14 cellular contexts compared by ENCODE assay signal in genomic region chr5:76874088-76874581, GRCh38. TPM values are rescaled to one million over a fixed set of nuclear protein-coding genes. Genes with fewer than 3 reads are reported as not detected.
DNase-seq lines count a peak whose midpoint lies in the region; ATAC-seq, FAIRE-seq and TF ChIP-seq lines count a peak whose summit lies in the region.
"Had no signal": no experiment of that assay in that cellular context is flagged by ENCODE, and none has a peak within 500 bp of the region (broad histone marks: within the 10 kb centered on the region; RNA-seq: fewer than 3 reads in every experiment).

No MANE protein-coding gene starts in this region.

- no peak overlapping the region for H2BK120ac ChIP-seq in H9 (ENCODE audit: low read depth, low read length, poor library complexity, severe bottlenecking)

- peak overlapping the region in 4 of 7 donors; percentile 12 to 61 (median 34) for H3K27ac Mint-ChIP-seq in CD14-positive monocyte
- H3K27ac Mint-ChIP-seq in H9, result 0 out of 7 replicates have a peak overlapping the region, but pooled peaks of 1 of the 3 experiments have one; percentile 2
- H3K27ac Mint-ChIP-seq: stimulated activated naive CD8-positive, alpha-beta T cell treated with anti-CD3 and anti-CD28 coated beads, Interleukin-15, Interleukin-2, amounts not matched to agents 100 ng/mL and 50 ng/mL, for 24 hours had no signal

- ATAC-seq in GM12878 (peak; percentile 89), GM21423 (IDR thresholded peaks at IDR 0.05; ENCODE audit: unreplicated experiment) (no peak), GM19351 (IDR thresholded peaks at IDR 0.05; ENCODE audit: unreplicated experiment) (no peak), left lung (no peak)

- no peaks in the 10 kb centered on the region for H3K23me2 ChIP-seq in H9 (ENCODE audit: insufficient read length, low read depth, low read length, poor library complexity, severe bottlenecking)

- H2BK5ac ChIP-seq in H9 (ENCODE audit: insufficient read length, low read length), result no peak overlapping the region

- H3K79me2 ChIP-seq in H9 (ENCODE audit: insufficient read depth, low read length) (no peaks in the 10 kb centered on the region), GM12878 (ENCODE audit: control insufficient read depth, insufficient read depth, low read length) (no peaks in the 10 kb centered on the region)

- H3K4me1 Mint-ChIP-seq in CD14-positive monocyte, result peaks cover 20% of the 10 kb centered on the region
- H3K4me1 Mint-ChIP-seq in H9, result peaks cover 35 to 42% of the 10 kb centered on the region in 2 experiments

- CTCF ChIA-PET in GM12878 (lab: Yijun Ruan, JAX), result interaction anchor here (1.1 to 2.2 kb wide), 2 partner anchors 22 to 142 kb away, joined by 3 to 11 read pairs; no protein-coding TSS in a partner anchor

- no peak overlapping the region for H3T11ph ChIP-seq in H9 (ENCODE audit: low read length)

- H3K4me1 ChIP-seq in H9 (ENCODE audit: insufficient read depth, low read length), result peaks cover 3% of the 10 kb centered on the region; the same call in 1 of the 2 replicates
- H3K4me1 ChIP-seq in GM12878 (ENCODE audit: control insufficient read depth, insufficient read depth, low read length), result peaks cover 11% of the 10 kb centered on the region; the same call in 1 of the 2 replicates
- no peaks in the 10 kb centered on the region for H3K4me1 ChIP-seq in left lung

- H3K9ac ChIP-seq in H9 (ENCODE audit: extremely low read depth, insufficient read length, low read length) (no peak overlapping the region), GM12878 (ENCODE audit: control insufficient read depth, insufficient read depth, low read length) (no peak overlapping the region; the same call in 1 of the 2 replicates)

- no peak overlapping the region for H3K56ac ChIP-seq in H9 (ENCODE audit: insufficient read length, low read depth, low read length)

- H3K4me3 Mint-ChIP-seq in CD14-positive monocyte (no peak overlapping the region), H9 (no peak overlapping the region; a peak in 1 of 5 replicates)
- H3K4me3 Mint-ChIP-seq: stimulated activated naive CD8-positive, alpha-beta T cell treated with anti-CD3 and anti-CD28 coated beads, Interleukin-15, Interleukin-2, amounts not matched to agents 100 ng/mL and 50 ng/mL, for 24 hours had no signal

- H4K5ac ChIP-seq in H9 (ENCODE audit: insufficient read length, low read depth, low read length), result no peak overlapping the region

- H3K4me2 ChIP-seq in H9 (ENCODE audit: insufficient read depth, insufficient read length, low read length) (peak overlapping the region; percentile 9), GM12878 (ENCODE audit: control insufficient read depth, insufficient read depth) (peak overlapping the region; percentile 28)

- no peak overlapping the region for H2BK15ac ChIP-seq in H9 (ENCODE audit: low read depth, low read length)

- H3K27ac ChIP-seq in H9 (ENCODE audit: insufficient read length, low read depth, low read length), result no peak overlapping the region
- H3K27ac ChIP-seq in GM12878 (ENCODE audit: control insufficient read depth, insufficient read depth), result peak overlapping the region; percentile 30; the same call in 1 of the 2 replicates
- H3K27ac ChIP-seq in left lung, result no peak overlapping the region
- H3K27ac ChIP-seq: SK-N-MC had no signal

- H3K4me3 ChIP-seq in GM12878, result no peak overlapping the region; the same call in 1 of the 2 replicates
- no peak overlapping the region for H3K4me3 ChIP-seq in left lung
- H3K4me3 ChIP-seq: SK-N-MC had no signal

- RAD21 ChIA-PET in GM12878 (lab: Charles Lee; ENCODE audit: unreplicated experiment), result interaction anchor here (1.0 kb wide), 1 partner anchor 9 kb away, joined by 3 read pairs; no protein-coding TSS in a partner anchor

- TF ChIP-seq CTCF in CD14-positive monocyte (IDR thresholded peaks at IDR 0.05) (no peak), H9 (conservative IDR thresholded peaks at IDR 0.05) (no peak), GM12878 (IDR thresholded peaks at IDR 0.05 in 2 of 3, conservative IDR thresholded peaks at IDR 0.05 in 1 of 3; ENCODE audit: control insufficient read depth in 2 of 3, extremely low read depth in 1 of 3, insufficient read depth in 1 of 3, low read depth in 3 of 3, low read length in 3 of 3) (no peak), left lung (IDR thresholded peaks at IDR 0.05) (no peak)

- H3K36me3 Mint-ChIP-seq in CD14-positive monocyte, result peaks cover 35 to 46% of the 10 kb centered on the region in 2 donors
- no peaks in the 10 kb centered on the region for H3K36me3 Mint-ChIP-seq in H9 (ENCODE audit: insufficient read depth in 1 of 3, low read depth in 3 of 3)

- no peak overlapping the region for H4K91ac ChIP-seq in H9 (ENCODE audit: insufficient read length, low read depth, low read length)

- peak; percentile 81 for FAIRE-seq in GM12878 (lab: Jason Lieb, UNC)
- FAIRE-seq: bronchial epithelial cell had no signal

- TF ChIP-seq POLR2A in GM12878 (IDR thresholded peaks at IDR 0.05; ENCODE audit: low read depth, low read length), result no peak

- in situ Hi-C loops in GM12878 (cut with MboI), result loop anchor here (5.0 kb wide), 1 partner anchor 203 kb away; no protein-coding TSS in a partner anchor

- no peaks in the 10 kb centered on the region for H3K79me1 ChIP-seq in H9 (ENCODE audit: insufficient read depth, low read depth, low read length, poor library complexity, severe bottlenecking)

- no peak overlapping the region for H4K8ac ChIP-seq in H9 (replicated peaks; ENCODE audit: insufficient read length, low read depth, low read length)

- H3K9me3 ChIP-seq in H9 (ENCODE audit: control insufficient read depth, low read depth, low read length), result no peaks in the 10 kb centered on the region
- H3K9me3 ChIP-seq in GM12878 (replicated peaks; ENCODE audit: control insufficient read depth, insufficient read depth, low read length), result no peaks in the 10 kb centered on the region
- no peaks in the 10 kb centered on the region for H3K9me3 ChIP-seq in left lung
- H3K9me3 ChIP-seq: spleen had no signal

- H4K20me1 ChIP-seq in H9 (ENCODE audit: control insufficient read depth, insufficient read depth, insufficient read length), result no peaks in the 10 kb centered on the region
- H4K20me1 ChIP-seq in GM12878 (ENCODE audit: control insufficient read depth, insufficient read depth), result no peaks in the 10 kb centered on the region

- no peak overlapping the region for H2BK12ac ChIP-seq in H9 (ENCODE audit: insufficient read length, low read depth, low read length)

- intact Hi-C loops in CD14-positive monocyte (cut with micrococcal nuclease), result no loop called here
- intact Hi-C loops in GM12878 (cut with micrococcal nuclease; ENCODE audit: unreplicated experiment), result loop anchor here (10.0 kb wide), 1 partner anchor 621 kb away; the partner anchor contains the start of gene WDR41
- intact Hi-C loops in left lung (cut with DNase I), result no loop called here

- H3K27me3 ChIP-seq in H9 (ENCODE audit: insufficient read depth, low read length) (no peaks in the 10 kb centered on the region), GM12878 (replicated peaks in 1 of 2; ENCODE audit: control insufficient read depth in 2 of 2, insufficient read depth in 2 of 2, low read length in 1 of 2) (no peaks in the 10 kb centered on the region), left lung (no peaks in the 10 kb centered on the region)
- H3K27me3 ChIP-seq: spleen had no signal

- H3K36me3 ChIP-seq in GM12878 (ENCODE audit: control insufficient read depth in 2 of 2, insufficient read depth in 2 of 2, low read length in 1 of 2) (no peaks in the 10 kb centered on the region), left lung (no peaks in the 10 kb centered on the region)
- H3K36me3 ChIP-seq: spleen had no signal

- H2BK20ac ChIP-seq in H9 (ENCODE audit: low read depth, low read length, poor library complexity, severe bottlenecking), result no peak overlapping the region

- DNase-seq in CD14-positive monocyte (ENCODE audit: low spot score) (no peak), H9 (no peak), NCI-H2107 (lab: John Stamatoyannopoulos, UW) (peak; percentile 6), GM12878 (ENCODE audit: low read depth, low spot score) (peak; percentile 39), SIG-M5 treated with dmso at 0.1 percent for 504 hours (lab: John Stamatoyannopoulos, UW; ENCODE audit: unreplicated experiment) (no peak), left lung (no peak)
- DNase-seq: activated CD8-positive, alpha-beta memory T cell treated with anti-CD3 and anti-CD28 coated beads, Interleukin-2, amount 50 U/mL, for 4 hours; spleen had no signal

- no peak for TF ChIP-seq RAD21 in GM12878 (IDR thresholded peaks at IDR 0.05; ENCODE audit: insufficient read depth, low read depth, low read length)

- peak overlapping the region; percentile 65 for H2AFZ ChIP-seq in H9 (ENCODE audit: low read length)
- H2AFZ ChIP-seq in GM12878 (ENCODE audit: control insufficient read depth, low read depth, low read length), result peak overlapping the region; percentile 33

- no TSS peak for BruUV-seq in GM12878 (replicated peaks; lab: Mats Ljungman, UMichigan)

- no peak overlapping the region for H3K14ac ChIP-seq in H9 (ENCODE audit: insufficient read depth, low read length)

- POLR2A ChIA-PET in GM12878 (lab: Charles Lee), result no interaction called here

- no peaks in the 10 kb centered on the region for H3K27me3 Mint-ChIP-seq in CD14-positive monocyte (ENCODE audit: low read depth in 3 of 3)
- no peaks in the 10 kb centered on the region for H3K27me3 Mint-ChIP-seq in H9 (ENCODE audit: low read depth)
- H3K27me3 Mint-ChIP-seq: stimulated activated naive CD8-positive, alpha-beta T cell treated with anti-CD3 and anti-CD28 coated beads, Interleukin-15, Interleukin-2, amounts not matched to agents 100 ng/mL and 50 ng/mL, for 24 hours had no signal

- no peak overlapping the region for H3K18ac ChIP-seq in H9 (ENCODE audit: insufficient read length, low read depth, low read length)

- peak in 1 of 2 experiments; percentile 64; a peak in 1 of 4 replicates for TF ChIP-seq EP300 in GM12878 (IDR thresholded peaks at IDR 0.05; ENCODE audit: borderline replicate concordance in 1 of 2, control insufficient read depth in 1 of 2, low read depth in 2 of 2, low read length in 2 of 2)

- no peak overlapping the region for H2AK5ac ChIP-seq in H9 (ENCODE audit: insufficient read length, low read length)

- H3K9me3 Mint-ChIP-seq in CD14-positive monocyte (peaks cover 0 to 2% (median 0%) of the 10 kb centered on the region in 7 donors), H9 (no peaks in the 10 kb centered on the region)
- H3K9me3 Mint-ChIP-seq: stimulated activated naive CD8-positive, alpha-beta T cell treated with anti-CD3 and anti-CD28 coated beads, Interleukin-15, Interleukin-2, amounts not matched to agents 100 ng/mL and 50 ng/mL, for 24 hours had no signal

- H3K23ac ChIP-seq in H9 (ENCODE audit: insufficient read length, low read depth, low read length), result no peak overlapping the region

- no peak overlapping the region for H3K4ac ChIP-seq in H9 (ENCODE audit: low read depth, low read length)

- SMC1A ChIA-PET in GM12878 (lab: Charles Lee; ENCODE audit: uncharacterized antibody, unreplicated experiment), result interaction anchor here (1.0 to 2.9 kb wide), 3 partner anchors 15 to 143 kb away, joined by 3 to 9 read pairs (median 4); no protein-coding TSS in a partner anchor

- no CpG with 5 or more reads among the region's 3 CpGs for WGBS in H9 (ENCODE audit: extremely low coverage, insufficient read length, low lambda C conversion rate)
- WGBS in GM12878 (ENCODE audit: insufficient coverage, insufficient replicate concordance, low lambda C conversion rate, missing lambda C conversion rate), result 31% methylated on average over 3 of the region's 3 CpGs

RNA-seq across cellular contexts. Expression of gene S100Z, which starts 24.3 kb away (rescaled TPM):
- polyA plus RNA-seq in CD14-positive monocyte, result 10 to 100 TPM; 13.4 to 21.2 TPM
- total RNA-seq in H9 (2021), result not detected in 2 replicates
- total RNA-seq in GM12878 (2013; cell fraction: nucleolus; rRNA removed), result 4.2 and 5.4 TPM in 2 replicates
- 0.33 TPM in 1 of 2 replicates, not detected in the other for total RNA-seq in GM12878 (2014; rRNA removed)
- total RNA-seq in GM12878 (2014; rRNA removed; fragmentation: Illumina TruSeq; extraction: Trizol), result 0.13 and 0.23 TPM in 2 replicates
- total RNA-seq in GM12878 (2021), result 0.44 TPM in 1 of 2 replicates, not detected in the other
- 0.22 TPM for polyA plus RNA-seq in GM12878 (2011; ENCODE audit: low read depth)
- 0.18 and 0.40 TPM in 2 replicates for polyA plus RNA-seq in GM12878 (2011; rRNA removed)
- not detected in 2 replicates for polyA plus RNA-seq in GM12878 (2011; cell fraction: cytosol; rRNA removed)
- polyA plus RNA-seq in GM12878 (2011; cell fraction: nucleus; rRNA removed), result 0.13 TPM in 1 of 2 replicates, not detected in the other
- polyA plus RNA-seq in GM12878 (2012), result not detected in 2 replicates
- polyA plus RNA-seq in GM12878 (2014; fragmentation: Illumina TruSeq; extraction: Trizol), result 0.18 TPM in 1 of 2 replicates, not detected in the other
- under 1 TPM; 0.42 to 0.48 TPM for polyA plus RNA-seq in GM12878 (2014; fragmentation: Nextera tagmentation; extraction: Ambion mirVana)
- polyA plus RNA-seq in GM12878 (2014; rRNA removed), result 0.51 TPM in 1 of 2 replicates, not detected in the other
- under 1 TPM in 1 of 2 experiments, not detected in 1; 0.12 TPM for polyA plus RNA-seq in GM12878 (2016; fragmentation: Nextera tagmentation; extraction: Ambion mirVana)
- not detected in 2 replicates for polyA minus RNA-seq in GM12878 (2011; rRNA and poly(A)+ RNA removed)
- not detected in 2 replicates for polyA minus RNA-seq in GM12878 (2011; cell fraction: cytosol; rRNA and poly(A)+ RNA removed)
- polyA minus RNA-seq in GM12878 (2011; cell fraction: nucleus; rRNA and poly(A)+ RNA removed), result not detected in 2 replicates
- under 1 TPM; 0.52 to 0.60 TPM for total RNA-seq in left lung
- total RNA-seq: bronchial epithelial cell had no signal
- polyA plus RNA-seq: BJ had no signal

RNA-seq across cellular contexts. Expression of gene F2RL1, which starts 55.3 kb away (rescaled TPM):
- polyA plus RNA-seq in CD14-positive monocyte (10 to 100 TPM; 11.4 to 23.9 TPM), GM12878 (2011; rRNA removed) (0.03 and 0.04 TPM in 2 replicates), GM12878 (2014; fragmentation: Illumina TruSeq; extraction: Trizol) (not detected in 2 replicates), GM12878 (2014; fragmentation: Nextera tagmentation; extraction: Ambion mirVana) (not detected), GM12878 (2014; rRNA removed) (0.05 TPM in 1 of 2 replicates, not detected in the other), GM12878 (2016; fragmentation: Nextera tagmentation; extraction: Ambion mirVana) (not detected)
- total RNA-seq in H9 (2021) (22.4 and 23.0 TPM in 2 replicates), GM12878 (2014; rRNA removed) (0.38 TPM in 1 of 2 replicates, not detected in the other), GM12878 (2014; rRNA removed; fragmentation: Illumina TruSeq; extraction: Trizol) (not detected in 2 replicates), GM12878 (2021) (0.10 and 0.16 TPM in 2 replicates), left lung (10 to 100 TPM in 1 of 2 donors, 1 to 10 TPM in 1; 6.5 to 12.0 TPM)
- 0.67 and 1.1 TPM in 2 replicates for total RNA-seq in GM12878 (2013; cell fraction: nucleolus; rRNA removed)
- not detected for polyA plus RNA-seq in GM12878 (2011; ENCODE audit: low read depth)
- polyA plus RNA-seq in GM12878 (2011; cell fraction: cytosol; rRNA removed), result 0.02 and 0.04 TPM in 2 replicates
- not detected in 2 replicates for polyA plus RNA-seq in GM12878 (2011; cell fraction: nucleus; rRNA removed)
- polyA plus RNA-seq in GM12878 (2012), result not detected in 2 replicates
- 0.07 TPM in 1 of 2 replicates, not detected in the other for polyA minus RNA-seq in GM12878 (2011; rRNA and poly(A)+ RNA removed)
- not detected in 2 replicates for polyA minus RNA-seq in GM12878 (2011; cell fraction: cytosol; rRNA and poly(A)+ RNA removed)
- not detected in 2 replicates for polyA minus RNA-seq in GM12878 (2011; cell fraction: nucleus; rRNA and poly(A)+ RNA removed)

Comparison
In these comparisons a context has a peak if more than half of its experiments do, and no peak if none do; other contexts are left out.
1. DNase-seq: peak in NCI-H2107 (single experiment) and GM12878 (single experiment); none in CD14-positive monocyte (single experiment), H9 (single experiment), SIG-M5 treated with dmso at 0.1 percent for 504 hours (single experiment) and left lung (0 of 2).